Comparison of ENCODE assay signal across 28 cellular contexts in genomic region chr22:22148905-22149304, GRCh38.
"Had no signal": no experiment of that assay in that cellular context is flagged by ENCODE, and none has a peak within 500 bp of the region (broad histone marks: within the 10 kb centered on the region; RNA-seq: fewer than 3 reads in every experiment).

No MANE protein-coding gene starts in this region.

- DNase-seq: colonic mucosa; cortex of kidney; dermis blood vessel endothelial cell; dorsolateral prefrontal cortex; effector CD4-positive, alpha-beta T cell; effector CD8-positive, alpha-beta T cell; effector memory CD4-positive, alpha-beta T cell; effector memory CD8-positive, alpha-beta T cell; endodermal cell; erythroblast; esophagus squamous epithelium; foreskin fibroblast; foreskin keratinocyte; foreskin melanocyte; gastrocnemius medialis; glutamatergic neuron; head of caudate nucleus; heart left ventricle; heart right ventricle had no signal

- H3K27me3 ChIP-seq: colonic mucosa had no signal

- H3K36me3 ChIP-seq: colonic mucosa, esophagus muscularis mucosa, esophagus squamous epithelium, gastrocnemius medialis, gastroesophageal sphincter, heart left ventricle, heart right ventricle had no signal

- ATAC-seq: effector memory CD8-positive, alpha-beta T cell; esophagus mucosa; foreskin keratinocyte; gastrocnemius medialis; gastroesophageal sphincter; heart left ventricle; heart right ventricle had no signal

- H3K9me3 ChIP-seq: colonic mucosa, esophagus muscularis mucosa, esophagus squamous epithelium, gastrocnemius medialis, gastroesophageal sphincter, heart left ventricle, heart right ventricle had no signal

- H3K4me3 ChIP-seq: colonic mucosa, coronary artery, dorsolateral prefrontal cortex, esophagus muscularis mucosa, esophagus squamous epithelium, gastrocnemius medialis, gastroesophageal sphincter, heart left ventricle, heart right ventricle had no signal

- H3K4me1 ChIP-seq: colonic mucosa, esophagus muscularis mucosa, esophagus squamous epithelium, foreskin keratinocyte, gastrocnemius medialis, gastroesophageal sphincter, heart left ventricle, heart right ventricle had no signal

- H3K27ac ChIP-seq: colonic mucosa, coronary artery, dorsolateral prefrontal cortex, epithelial cell of prostate, esophagus muscularis mucosa, esophagus squamous epithelium, foreskin keratinocyte, gastrocnemius medialis, gastroesophageal sphincter, heart left ventricle, heart right ventricle had no signal

- FAIRE-seq: colon, endometrium, endothelial cell of umbilical vein, frontal cortex had no signal
